Comparison of ENCODE assay signal across 19 cellular contexts in genomic region chr10:804787-805634, GRCh38.
DNase-seq lines count a peak whose midpoint lies in the region; ATAC-seq, FAIRE-seq and TF ChIP-seq lines count a peak whose summit lies in the region.
"Had no signal": no experiment of that assay in that cellular context is flagged by ENCODE, and none has a peak within 500 bp of the region (broad histone marks: within the 10 kb centered on the region; RNA-seq: fewer than 3 reads in every experiment).

No MANE protein-coding gene starts in this region.

- DNase-seq in NCI-H345 (lab: John Stamatoyannopoulos, UW) (peak; percentile 1), NCI-H345 treated with DMSO at 0.1 percent for 48 hours (lab: John Stamatoyannopoulos, UW; ENCODE audit: unreplicated experiment) (no peak), SKM-1 (lab: John Stamatoyannopoulos, UW; ENCODE audit: unreplicated experiment) (peak; percentile 5), endodermal cell (peak; percentile 48), pancreas (peak in 2 of 6 donors; percentile 51 to 74), omental fat pad (ENCODE audit: low spot score) (no peak)
- DNase-seq: activated naive CD8-positive, alpha-beta T cell treated with anti-CD3 and anti-CD28 coated beads, Interleukin-2, amount 10 ng/mL, durations not matched to agents 7 days and 5 days; CD8-positive, alpha-beta memory T cell; GDM1; left cardiac atrium; NCI-H226 had no signal

- no peaks in the 10 kb centered on the region for H3K27me3 ChIP-seq in endodermal cell (ENCODE audit: control insufficient read depth, insufficient read depth, low read length, poor library complexity, severe bottlenecking)
- no peaks in the 10 kb centered on the region for H3K27me3 ChIP-seq in pancreas
- H3K27me3 ChIP-seq: neutrophil had no signal

- H3K27ac ChIP-seq in endodermal cell (ENCODE audit: low read depth, low read length) (no peak overlapping the region), pancreas (no peak overlapping the region)
- H3K27ac ChIP-seq: 22Rv1, neutrophil had no signal

- H3K36me3 Mint-ChIP-seq in endodermal cell (ENCODE audit: low read depth) = peaks cover 45% of the 10 kb centered on the region

- no peaks in the 10 kb centered on the region for H3K4me1 Mint-ChIP-seq in endodermal cell

- TF ChIP-seq CTCF in endodermal cell (conservative IDR thresholded peaks at IDR 0.05) (no peak), pancreas (IDR thresholded peaks at IDR 0.05) (no peak), omental fat pad (IDR thresholded peaks at IDR 0.05) (no peak)

- H3K4me3 ChIP-seq in endodermal cell (ENCODE audit: low read length) (no peak overlapping the region), pancreas (no peak overlapping the region)
- H3K4me3 ChIP-seq: smooth muscle cell had no signal

- peak overlapping the region; percentile 39 for H3K27ac Mint-ChIP-seq in endodermal cell
- H3K27ac Mint-ChIP-seq: activated naive CD8-positive, alpha-beta T cell treated with anti-CD3 and anti-CD28 coated beads, Interleukin-2, amount 10 ng/mL, durations not matched to agents 7 days and 5 days; T-helper 1 cell treated with Interleukin-12 subunit alpha and Interleukin-12 subunit beta and Interleukin-4 antibody, amounts not matched to agents 30 μg/mL and 1 μg/mL, for 36 hours had no signal

- H3K4me1 ChIP-seq in endodermal cell (ENCODE audit: control insufficient read depth, insufficient read depth, low read length) = no peaks in the 10 kb centered on the region
- H3K4me1 ChIP-seq in pancreas = no peaks in the 10 kb centered on the region

- H3K4me3 Mint-ChIP-seq in endodermal cell = no peak overlapping the region
- H3K4me3 Mint-ChIP-seq: activated naive CD8-positive, alpha-beta T cell treated with anti-CD3 and anti-CD28 coated beads, Interleukin-2, amount 10 ng/mL, durations not matched to agents 7 days and 5 days; T-helper 1 cell treated with Interleukin-12 subunit alpha and Interleukin-12 subunit beta and Interleukin-4 antibody, amounts not matched to agents 30 μg/mL and 1 μg/mL, for 36 hours had no signal

- H3K9me3 ChIP-seq in endodermal cell (ENCODE audit: control insufficient read depth, low read length) (no peaks in the 10 kb centered on the region), pancreas (no peaks in the 10 kb centered on the region)
- H3K9me3 ChIP-seq: neutrophil had no signal

- H3K36me3 ChIP-seq in endodermal cell (ENCODE audit: control insufficient read depth, insufficient read depth, low read length) (peaks cover 42% of the 10 kb centered on the region), pancreas (peaks cover 2 to 9% (median 5%) of the 10 kb centered on the region in 3 donors)

- ATAC-seq in pancreas (peak in 3 of 4 donors; percentile 16 to 32 (median 31)), HG03135 (IDR thresholded peaks at IDR 0.05; ENCODE audit: unreplicated experiment) (no peak), omental fat pad (ENCODE audit: low FRiP score) (no peak), HG02610 (IDR thresholded peaks at IDR 0.05; ENCODE audit: unreplicated experiment) (no peak)
- ATAC-seq: Panc1 had no signal

- H3K27me3 Mint-ChIP-seq in endodermal cell (ENCODE audit: insufficient read depth) = no peaks in the 10 kb centered on the region
- H3K27me3 Mint-ChIP-seq: activated naive CD8-positive, alpha-beta T cell treated with anti-CD3 and anti-CD28 coated beads, Interleukin-2, amount 10 ng/mL, durations not matched to agents 7 days and 5 days; CD8-positive, alpha-beta memory T cell had no signal

- intact Hi-C loops in pancreas (cut with DNase I) = no loop called here

- FAIRE-seq in pancreas (lab: Jason Lieb, UNC) = no peak
- FAIRE-seq: GM18507 had no signal

- H3K9me3 Mint-ChIP-seq in endodermal cell = peaks cover 7% of the 10 kb centered on the region
- H3K9me3 Mint-ChIP-seq: activated naive CD8-positive, alpha-beta T cell treated with anti-CD3 and anti-CD28 coated beads, Interleukin-2, amount 10 ng/mL, durations not matched to agents 7 days and 5 days had no signal

- 95 to 98% methylated on average over 31 to 54 of the region's 54 CpGs for WGBS in endodermal cell (ENCODE audit: insufficient coverage in 1 of 2, insufficient read length in 1 of 2), 2 experiments
- WGBS in pancreas, 2 donors = 87 to 88% methylated on average over 49 to 54 of the region's 54 CpGs

- no peak overlapping the region for H3K9ac ChIP-seq in endodermal cell (ENCODE audit: extremely low read depth, low read length, poor library complexity, severe bottlenecking)

Comparison
In these comparisons a context has a peak if more than half of its experiments do, and no peak if none do; other contexts are left out.
1. DNase-seq: peak in NCI-H345 (single experiment), SKM-1 (single experiment) and endodermal cell (single experiment); none in NCI-H345 treated with DMSO at 0.1 percent for 48 hours (single experiment) and omental fat pad (single experiment).
2. ATAC-seq: peak in pancreas (3 of 4); none in HG03135 (single experiment), omental fat pad (single experiment) and HG02610 (single experiment).